Comparison of ENCODE assay signal across 8 cellular contexts in the genomic region with DNA sequence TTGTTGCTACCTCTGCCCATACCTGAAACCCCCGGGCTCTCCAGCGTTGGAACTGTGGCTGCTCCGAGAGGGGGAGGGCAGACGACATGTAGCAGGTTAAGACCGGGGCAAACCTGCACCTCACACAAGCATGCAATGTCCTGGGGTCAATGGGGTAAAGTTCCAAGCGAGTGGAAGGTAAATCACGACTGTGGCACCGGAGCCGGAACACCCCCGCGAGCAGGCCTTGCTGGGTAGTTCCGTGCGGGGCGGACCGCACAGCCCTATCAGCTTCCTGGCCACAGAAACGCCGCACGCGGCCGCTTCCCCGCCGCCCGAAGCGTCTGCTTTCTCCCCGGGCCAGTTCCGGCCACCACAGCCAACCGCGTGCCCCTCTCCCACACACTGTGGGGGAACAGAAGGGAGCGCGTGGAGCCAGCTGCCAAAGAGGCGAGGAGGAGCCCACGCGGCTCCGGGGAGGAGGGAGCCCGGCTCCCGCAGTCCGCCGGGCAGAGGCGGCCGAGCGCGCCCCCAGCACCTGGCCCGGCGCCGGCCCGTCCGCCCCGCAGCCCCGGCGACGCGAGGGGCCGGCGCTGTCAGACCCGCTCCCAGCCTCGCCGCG. TPM values are rescaled to one million over a fixed set of nuclear protein-coding genes. Genes with fewer than 3 reads are reported as not detected.
DNase-seq lines count a peak whose midpoint lies in the region; ATAC-seq, FAIRE-seq and TF ChIP-seq lines count a peak whose summit lies in the region.

No MANE protein-coding gene starts in this region.

- no peak for FAIRE-seq in H54 (lab: Jason Lieb, UNC)

- peak overlapping the region; percentile 42 for H3K4me3 ChIP-seq in fibroblast of pulmonary artery (replicated peaks; ENCODE audit: low read depth, low read length)
- peak overlapping the region; percentile 70 for H3K4me3 ChIP-seq in neural progenitor cell

- peaks cover 12% of the 10 kb centered on the region for H4K20me1 ChIP-seq in neural progenitor cell (ENCODE audit: low read depth)

- peaks cover 17% of the 10 kb centered on the region for H3K4me1 Mint-ChIP-seq in activated CD8-positive, alpha-beta T cell treated with anti-CD3 and anti-CD28 coated beads, Interleukin-2, amount 10 ng/mL, durations not matched to agents 7 days and 5 days (ENCODE audit: low read depth)
- peaks cover 33% of the 10 kb centered on the region for H3K4me1 Mint-ChIP-seq in neural progenitor cell

- no peaks in the 10 kb centered on the region for H3K9me3 ChIP-seq in neural progenitor cell (ENCODE audit: low read depth)

- H3K36me3 ChIP-seq in neural progenitor cell, result no peaks in the 10 kb centered on the region

- TF ChIP-seq POLR2A in H54 (IDR thresholded peaks at IDR 0.05; ENCODE audit: low read depth, low read length), result no peak

- peaks cover 25% of the 10 kb centered on the region for H3K4me1 ChIP-seq in neural progenitor cell

- peaks cover 68% of the 10 kb centered on the region for H3K27me3 Mint-ChIP-seq in activated CD8-positive, alpha-beta T cell treated with anti-CD3 and anti-CD28 coated beads, Interleukin-2, amount 10 ng/mL, durations not matched to agents 7 days and 5 days (ENCODE audit: low read depth)
- H3K27me3 Mint-ChIP-seq in neural progenitor cell (ENCODE audit: insufficient read depth, low read depth), result peaks cover 24% of the 10 kb centered on the region

- peak; percentile 67 for ATAC-seq in activated CD8-positive, alpha-beta T cell treated with anti-CD3 and anti-CD28 coated beads, Interleukin-2, amount 10 ng/mL, durations not matched to agents 7 days and 5 days
- ATAC-seq in HG03460 (IDR thresholded peaks at IDR 0.05; ENCODE audit: unreplicated experiment), result no peak

- H3K4me2 ChIP-seq in neural progenitor cell, result peak overlapping the region; percentile 82

- no peaks in the 10 kb centered on the region for H3K9me3 Mint-ChIP-seq in activated CD8-positive, alpha-beta T cell treated with anti-CD3 and anti-CD28 coated beads, Interleukin-2, amount 10 ng/mL, durations not matched to agents 7 days and 5 days (ENCODE audit: insufficient read depth)
- no peaks in the 10 kb centered on the region for H3K9me3 Mint-ChIP-seq in neural progenitor cell

- H3K4me3 Mint-ChIP-seq in activated CD8-positive, alpha-beta T cell treated with anti-CD3 and anti-CD28 coated beads, Interleukin-2, amount 10 ng/mL, durations not matched to agents 7 days and 5 days, result peak overlapping the region; percentile 12
- H3K4me3 Mint-ChIP-seq in neural progenitor cell, result peak overlapping the region; percentile 84

- TF ChIP-seq CTCF in fibroblast of pulmonary artery (IDR thresholded peaks at IDR 0.05; ENCODE audit: low read length, missing control alignments) (no peak), neural progenitor cell (IDR thresholded peaks at IDR 0.05) (no peak)

- peaks cover 50% of the 10 kb centered on the region for H3K27me3 ChIP-seq in neural progenitor cell

- peaks cover 40% of the 10 kb centered on the region for H3K79me2 ChIP-seq in neural progenitor cell (ENCODE audit: low read depth)

- H3K27ac Mint-ChIP-seq in activated CD8-positive, alpha-beta T cell treated with anti-CD3 and anti-CD28 coated beads, Interleukin-2, amount 10 ng/mL, durations not matched to agents 7 days and 5 days, result no peak overlapping the region
- H3K27ac Mint-ChIP-seq in neural progenitor cell, result peak overlapping the region; percentile 79

- DNase-seq in COR-L47 (lab: John Stamatoyannopoulos, UW) (peak; percentile 27), HuH-7 (ENCODE audit: low spot score) (peak; percentile 99), fibroblast of pulmonary artery (ENCODE audit: low read depth) (peak; percentile 10), neural progenitor cell (ENCODE audit: low spot score) (peak; percentile 65), H54 (ENCODE audit: insufficient read length, low spot score) (no peak), NCI-H446 treated with DMSO at 0.1 percent for 48 hours (lab: John Stamatoyannopoulos, UW) (no peak)
- peak; percentile 45 for DNase-seq in activated CD8-positive, alpha-beta T cell treated with anti-CD3 and anti-CD28 coated beads, Interleukin-2, amount 10 ng/mL, durations not matched to agents 7 days and 5 days

- POLR2A ChIA-PET in activated CD8-positive, alpha-beta T cell treated with anti-CD3 and anti-CD28 coated beads, Interleukin-2, amount 10 ng/mL, durations not matched to agents 7 days and 5 days (lab: Charles Lee), result no interaction called here

- CTCF ChIA-PET in activated CD8-positive, alpha-beta T cell treated with anti-CD3 and anti-CD28 coated beads, Interleukin-2, amount 10 ng/mL, durations not matched to agents 7 days and 5 days (lab: Charles Lee), result no interaction called here

- H3K27ac ChIP-seq in neural progenitor cell, result no peak overlapping the region

- H3F3A ChIP-seq in neural progenitor cell (ENCODE audit: low read depth), result peaks cover 22% of the 10 kb centered on the region

- H2AFZ ChIP-seq in neural progenitor cell (replicated peaks), result peak overlapping the region; percentile 33

- no peak overlapping the region for H3K9ac ChIP-seq in neural progenitor cell

- no peaks in the 10 kb centered on the region for H3K36me3 Mint-ChIP-seq in activated CD8-positive, alpha-beta T cell treated with anti-CD3 and anti-CD28 coated beads, Interleukin-2, amount 10 ng/mL, durations not matched to agents 7 days and 5 days (ENCODE audit: low read depth)
- H3K36me3 Mint-ChIP-seq in neural progenitor cell, result peaks cover 6% of the 10 kb centered on the region

RNA-seq across cellular contexts. Expression of a gene that starts 1.6 kb away (rescaled TPM):
- total RNA-seq in activated CD8-positive, alpha-beta T cell treated with anti-CD3 and anti-CD28 coated beads, Interleukin-2, amount 10 ng/mL, durations not matched to agents 7 days and 5 days, result under 1 TPM in 1 of 2 experiments, not detected in 1; 0.31 TPM
- total RNA-seq in neural progenitor cell (ENCODE audit: low replicate concordance), result 14.5 and 51.7 TPM in 2 replicates

RNA-seq across cellular contexts. Expression of a gene that starts 49.7 kb away (rescaled TPM):
- 10 to 100 TPM; 18.7 to 21.5 TPM for total RNA-seq in activated CD8-positive, alpha-beta T cell treated with anti-CD3 and anti-CD28 coated beads, Interleukin-2, amount 10 ng/mL, durations not matched to agents 7 days and 5 days
- 30.2 and 40.6 TPM in 2 replicates for total RNA-seq in neural progenitor cell (ENCODE audit: low replicate concordance)

Comparison
In these comparisons a context has a peak if more than half of its experiments do, and no peak if none do; other contexts are left out.
1. DNase-seq: peak in COR-L47 (single experiment), HuH-7 (single experiment), activated CD8-positive, alpha-beta T cell treated with anti-CD3 and anti-CD28 coated beads, Interleukin-2, amount 10 ng/mL, durations not matched to agents 7 days and 5 days (single experiment), fibroblast of pulmonary artery (single experiment) and neural progenitor cell (single experiment); none in H54 (single experiment) and NCI-H446 treated with DMSO at 0.1 percent for 48 hours (single experiment).
2. RNA of a gene that starts 1.6 kb away (total RNA-seq): 14.5 to 51.7 TPM in neural progenitor cell; 0.31 TPM in activated CD8-positive, alpha-beta T cell treated with anti-CD3 and anti-CD28 coated beads, Interleukin-2, amount 10 ng/mL, durations not matched to agents 7 days and 5 days; every median in the first group is over 10 times any median in the second.